Comparison of ENCODE assay signal across 8 cellular contexts in genomic region chr5:100535060-100536005, GRCh38. TPM values are rescaled to one million over a fixed set of nuclear protein-coding genes. Genes with fewer than 3 reads are reported as not detected.
A peak's percentile ranks its signal among the peaks of the same experiment; 100 is the strongest.
DNase-seq lines count a peak whose midpoint lies in the region; ATAC-seq and TF ChIP-seq lines count a peak whose summit lies in the region.

FAM174A (plus strand) TSS chr5:100535374; CDS start chr5:100535531, 157 bp downstream.

- peaks cover 21% of the 10 kb centered on the region for H3K4me1 Mint-ChIP-seq in activated B cell treated with CpG ODN at 0.5 μM for 24 hours

- POLR2A ChIA-PET in activated B cell treated with CpG ODN at 0.5 μM for 24 hours (lab: Charles Lee) = interaction anchor here (1.5 to 1.7 kb wide), 2 partner anchors 365 to 367 kb away, joined by 12 to 17 read pairs; partner anchors contain the start of gene ST8SIA4

- H3K36me3 Mint-ChIP-seq in activated B cell treated with CpG ODN at 0.5 μM for 24 hours (ENCODE audit: low read depth) = peaks cover 15% of the 10 kb centered on the region

- peak within 1 kb of the TSS; percentile 99 for H3K4me3 Mint-ChIP-seq in activated B cell treated with CpG ODN at 0.5 μM for 24 hours

- peak within 1 kb of the TSS; percentile 91 for H3K27ac Mint-ChIP-seq in activated B cell treated with CpG ODN at 0.5 μM for 24 hours

- no peak for TF ChIP-seq CTCF in activated B cell treated with CpG ODN at 0.5 μM for 24 hours (IDR thresholded peaks at IDR 0.05)

- ATAC-seq in GM18907 (IDR thresholded peaks at IDR 0.05; ENCODE audit: unreplicated experiment) = peak; percentile 99
- ATAC-seq in HG03159 (IDR thresholded peaks at IDR 0.05; ENCODE audit: unreplicated experiment) = peak; percentile 99
- peak; percentile 91 for ATAC-seq in activated B cell treated with CpG ODN at 0.5 μM for 24 hours (ENCODE audit: low read depth)

- peaks cover 15% of the 10 kb centered on the region for H3K9me3 Mint-ChIP-seq in activated B cell treated with CpG ODN at 0.5 μM for 24 hours

- intact Hi-C loops in activated B cell treated with CpG ODN at 0.5 μM for 24 hours (cut with micrococcal nuclease) = loop anchor here (1.0 to 5.0 kb wide), 5 partner anchors 242 to 1765 kb away; no protein-coding TSS in a partner anchor

- in situ Hi-C loops in ACHN (cut with HindIII; ENCODE audit: low pct_ligation_motif_present, low pct_unique_long_range_greater_than_20kb, low sequenced_read_pairs) = no loop called here

- CTCF ChIA-PET in activated B cell treated with CpG ODN at 0.5 μM for 24 hours (lab: Charles Lee) = no interaction called here

- peaks cover 2% of the 10 kb centered on the region for H3K27me3 Mint-ChIP-seq in activated B cell treated with CpG ODN at 0.5 μM for 24 hours

- DNase-seq in ACHN (peak; percentile 95), NCI-H2227 treated with DMSO at 0.1 percent for 48 hours (lab: John Stamatoyannopoulos, UW) (peak; percentile 88), activated B cell treated with CpG ODN at 0.5 μM for 24 hours (peak; percentile 87), iris pigment epithelial cell (ENCODE audit: low read depth) (peak; percentile 93)
- peak; percentile 94 for DNase-seq in central memory CD4-positive, alpha-beta T cell
- DNase-seq in stimulated activated CD4-positive, alpha-beta T cell treated with anti-CD3 and anti-CD28 coated beads, Interleukin-12 subunit alpha, Interleukin-12 subunit beta, amount 100 ng/mL, for 24 hours (ENCODE audit: low read depth in 2 of 2) = peak; percentile 88

RNA-seq across cellular contexts. Expression of gene FAM174A, which starts in this region (rescaled TPM):
- total RNA-seq in activated B cell treated with CpG ODN at 0.5 μM for 24 hours = 4.1 and 5.2 TPM in 2 replicates

Comparison
In these comparisons a context has a peak if more than half of its experiments do, and no peak if none do; other contexts are left out.
1. Peak in every context shown above with its lines: DNase-seq and ATAC-seq.